ENCODE assay signal across 9 cellular contexts in genomic region chr11:9838961-9839360, GRCh38.
DNase-seq lines count a peak whose midpoint lies in the region; ATAC-seq, FAIRE-seq and TF ChIP-seq lines count a peak whose summit lies in the region.
"Had no signal": no experiment of that assay in that cellular context is flagged by ENCODE, and none has a peak within 500 bp of the region (broad histone marks: within the 10 kb centered on the region; RNA-seq: fewer than 3 reads in every experiment).

No MANE protein-coding gene starts in this region.

- SMC1A ChIA-PET in GM12878 (lab: Charles Lee; ENCODE audit: uncharacterized antibody, unreplicated experiment): interaction anchor here (1.2 kb wide), 1 partner anchor 16 kb away, joined by 3 read pairs; no protein-coding TSS in a partner anchor

- no peak overlapping the region for H3K9ac ChIP-seq in GM12878 (ENCODE audit: control insufficient read depth, insufficient read depth, low read length)

- H3K27me3 Mint-ChIP-seq in CD14-positive monocyte (ENCODE audit: low read depth in 3 of 3): no peaks in the 10 kb centered on the region

- H3K4me3 ChIP-seq in GM12878: no peak overlapping the region; the same call in 1 of the 2 replicates

- no peaks in the 10 kb centered on the region for H3K9me3 Mint-ChIP-seq in CD14-positive monocyte

- no peak overlapping the region for H2AFZ ChIP-seq in GM12878 (ENCODE audit: control insufficient read depth, low read depth, low read length)

- RAD21 ChIA-PET in GM12878 (lab: Charles Lee; ENCODE audit: unreplicated experiment): no interaction called here

- H3K36me3 ChIP-seq in GM12878 (ENCODE audit: control insufficient read depth in 2 of 2, insufficient read depth in 2 of 2, low read length in 1 of 2): no peaks in the 10 kb centered on the region

- H3K27ac ChIP-seq in GM12878 (ENCODE audit: control insufficient read depth, insufficient read depth): no peak overlapping the region

- in situ Hi-C loops in GM12878 (cut with MboI): no loop called here

- no TSS peak for BruUV-seq in GM12878 (replicated peaks; lab: Mats Ljungman, UMichigan)

- TF ChIP-seq POLR2A in GM12878 (IDR thresholded peaks at IDR 0.05; ENCODE audit: low read depth, low read length): no peak

- no peak for TF ChIP-seq RAD21 in GM12878 (IDR thresholded peaks at IDR 0.05; ENCODE audit: insufficient read depth, low read depth, low read length)

- H3K4me1 Mint-ChIP-seq in CD14-positive monocyte: no peaks in the 10 kb centered on the region

- peak; percentile 83 for DNase-seq in EL
- peak; percentile 51 for DNase-seq in GM12878 (ENCODE audit: low read depth, low spot score)
- DNase-seq in medulla oblongata (ENCODE audit: extremely low spot score): no peak
- DNase-seq in CD14-positive monocyte (ENCODE audit: low spot score): no peak
- DNase-seq: Caco-2 had no signal

- no peaks in the 10 kb centered on the region for H3K9me3 ChIP-seq in GM12878 (replicated peaks; ENCODE audit: control insufficient read depth, insufficient read depth, low read length)
- H3K9me3 ChIP-seq: Caco-2 had no signal

- CTCF ChIA-PET in GM12878 (lab: Yijun Ruan, JAX): no interaction called here

- no peaks in the 10 kb centered on the region for H4K20me1 ChIP-seq in GM12878 (ENCODE audit: control insufficient read depth, insufficient read depth)

- peak overlapping the region; percentile 20; the same call in 1 of the 2 replicates for H3K4me2 ChIP-seq in GM12878 (ENCODE audit: control insufficient read depth, insufficient read depth)

- intact Hi-C loops in GM12878 (cut with micrococcal nuclease; ENCODE audit: unreplicated experiment): loop anchor here (5.0 kb wide), 1 partner anchor 77 kb away; no protein-coding TSS in a partner anchor
- intact Hi-C loops in CD14-positive monocyte (cut with micrococcal nuclease): no loop called here

- no peak for TF ChIP-seq EP300 in GM12878 (IDR thresholded peaks at IDR 0.05; ENCODE audit: borderline replicate concordance in 1 of 2, control insufficient read depth in 1 of 2, low read depth in 2 of 2, low read length in 2 of 2)

- no peaks in the 10 kb centered on the region for H3K79me2 ChIP-seq in GM12878 (ENCODE audit: control insufficient read depth, insufficient read depth, low read length)

- ATAC-seq in GM19467 (IDR thresholded peaks at IDR 0.05; ENCODE audit: unreplicated experiment) (peak; percentile 68), HG03196 (IDR thresholded peaks at IDR 0.05; ENCODE audit: unreplicated experiment) (peak; percentile 84), GM12878 (peak; percentile 88), SK-N-SH treated with all-trans-retinoic acid at 6 μM for 48 hours (no peak), GM19455 (IDR thresholded peaks at IDR 0.05; ENCODE audit: unreplicated experiment) (no peak)

- H3K4me1 ChIP-seq in GM12878 (ENCODE audit: control insufficient read depth, insufficient read depth, low read length): peaks cover 14% of the 10 kb centered on the region

- POLR2A ChIA-PET in GM12878 (lab: Charles Lee): no interaction called here

- no peak overlapping the region for H3K4me3 Mint-ChIP-seq in CD14-positive monocyte

- WGBS in GM12878 (ENCODE audit: insufficient coverage, insufficient replicate concordance, low lambda C conversion rate, missing lambda C conversion rate): 21% methylated on average over 2 of the region's 2 CpGs

- no peaks in the 10 kb centered on the region for H3K27me3 ChIP-seq in GM12878 (replicated peaks in 1 of 2; ENCODE audit: control insufficient read depth in 2 of 2, insufficient read depth in 2 of 2, low read length in 1 of 2)

- no peak for TF ChIP-seq CTCF in GM12878 (IDR thresholded peaks at IDR 0.05 in 2 of 3, conservative IDR thresholded peaks at IDR 0.05 in 1 of 3; ENCODE audit: control insufficient read depth in 2 of 3, extremely low read depth in 1 of 3, insufficient read depth in 1 of 3, low read depth in 3 of 3, low read length in 3 of 3)
- no peak for TF ChIP-seq CTCF in CD14-positive monocyte (IDR thresholded peaks at IDR 0.05)

- FAIRE-seq in GM12878 (lab: Jason Lieb, UNC): no peak

- H3K27ac Mint-ChIP-seq in CD14-positive monocyte: no peak overlapping the region

- peaks cover 51 to 56% of the 10 kb centered on the region in 2 donors for H3K36me3 Mint-ChIP-seq in CD14-positive monocyte

TF ChIP-seq in GM12878, 131 proteins besides CTCF, POLR2A, EP300 and RAD21 (continues in another document):
- TF ChIP-seq EED (IDR thresholded peaks at IDR 0.05; ENCODE audit: low read depth) (peak; percentile 80), HCFC1 (IDR thresholded peaks at IDR 0.05; ENCODE audit: low read length) (no peak), NFIC (IDR thresholded peaks at IDR 0.05; ENCODE audit: low read depth, low read length) (peak; percentile 89), WRNIP1 (IDR thresholded peaks at IDR 0.05; ENCODE audit: borderline replicate concordance, low read depth, low read length) (no peak), TCF7 (IDR thresholded peaks at IDR 0.05; ENCODE audit: borderline replicate concordance) (peak; percentile 53; the same call in 1 of the 2 replicates), ZNF24 (IDR thresholded peaks at IDR 0.05) (no peak), REST (IDR thresholded peaks at IDR 0.05; ENCODE audit: low read depth, low read length) (no peak)

TF ChIP-seq in SK-N-SH treated with all-trans-retinoic acid at 6 μM for 48 hours, 23 proteins besides CTCF, POLR2A, EP300 and RAD21 (continues in another document):
- TF ChIP-seq BACH2 (CRISPR knock-in tag; IDR thresholded peaks at IDR 0.05; ENCODE audit: borderline replicate concordance): no peak
- no peak for TF ChIP-seq ZFP30 (CRISPR knock-in tag; IDR thresholded peaks at IDR 0.05)
- TF ChIP-seq TCF4 (CRISPR knock-in tag; IDR thresholded peaks at IDR 0.05; ENCODE audit: borderline replicate concordance): no peak
- TF ChIP-seq, protein P1, sequence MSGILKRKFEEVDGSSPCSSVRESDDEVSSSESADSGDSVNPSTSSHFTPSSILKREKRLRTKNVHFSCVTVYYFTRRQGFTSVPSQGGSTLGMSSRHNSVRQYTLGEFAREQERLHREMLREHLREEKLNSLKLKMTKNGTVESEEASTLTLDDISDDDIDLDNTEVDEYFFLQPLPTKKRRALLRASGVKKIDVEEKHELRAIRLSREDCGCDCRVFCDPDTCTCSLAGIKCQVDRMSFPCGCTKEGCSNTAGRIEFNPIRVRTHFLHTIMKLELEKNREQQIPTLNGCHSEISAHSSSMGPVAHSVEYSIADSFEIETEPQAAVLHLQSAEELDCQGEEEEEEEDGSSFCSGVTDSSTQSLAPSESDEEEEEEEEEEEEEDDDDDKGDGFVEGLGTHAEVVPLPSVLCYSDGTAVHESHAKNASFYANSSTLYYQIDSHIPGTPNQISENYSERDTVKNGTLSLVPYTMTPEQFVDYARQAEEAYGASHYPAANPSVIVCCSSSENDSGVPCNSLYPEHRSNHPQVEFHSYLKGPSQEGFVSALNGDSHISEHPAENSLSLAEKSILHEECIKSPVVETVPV (CRISPR knock-in tag; IDR thresholded peaks at IDR 0.05): no peak
- no peak for TF ChIP-seq TOX (CRISPR knock-in tag; IDR thresholded peaks at IDR 0.05; ENCODE audit: borderline replicate concordance)
- TF ChIP-seq, protein P2, sequence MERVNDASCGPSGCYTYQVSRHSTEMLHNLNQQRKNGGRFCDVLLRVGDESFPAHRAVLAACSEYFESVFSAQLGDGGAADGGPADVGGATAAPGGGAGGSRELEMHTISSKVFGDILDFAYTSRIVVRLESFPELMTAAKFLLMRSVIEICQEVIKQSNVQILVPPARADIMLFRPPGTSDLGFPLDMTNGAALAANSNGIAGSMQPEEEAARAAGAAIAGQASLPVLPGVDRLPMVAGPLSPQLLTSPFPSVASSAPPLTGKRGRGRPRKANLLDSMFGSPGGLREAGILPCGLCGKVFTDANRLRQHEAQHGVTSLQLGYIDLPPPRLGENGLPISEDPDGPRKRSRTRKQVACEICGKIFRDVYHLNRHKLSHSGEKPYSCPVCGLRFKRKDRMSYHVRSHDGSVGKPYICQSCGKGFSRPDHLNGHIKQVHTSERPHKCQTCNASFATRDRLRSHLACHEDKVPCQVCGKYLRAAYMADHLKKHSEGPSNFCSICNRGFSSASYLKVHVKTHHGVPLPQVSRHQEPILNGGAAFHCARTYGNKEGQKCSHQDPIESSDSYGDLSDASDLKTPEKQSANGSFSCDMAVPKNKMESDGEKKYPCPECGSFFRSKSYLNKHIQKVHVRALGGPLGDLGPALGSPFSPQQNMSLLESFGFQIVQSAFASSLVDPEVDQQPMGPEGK (CRISPR knock-in tag; IDR thresholded peaks at IDR 0.05; ENCODE audit: borderline replicate concordance): no peak
- TF ChIP-seq ARNTL (CRISPR knock-in tag; IDR thresholded peaks at IDR 0.05; ENCODE audit: borderline replicate concordance, low read depth): no peak
- no peak for TF ChIP-seq OSR1 (CRISPR knock-in tag; IDR thresholded peaks at IDR 0.05)
- no peak for TF ChIP-seq ZNF565 (CRISPR knock-in tag; conservative IDR thresholded peaks at IDR 0.05; ENCODE audit: low read depth)
- no peak for TF ChIP-seq ZNF70 (CRISPR knock-in tag; IDR thresholded peaks at IDR 0.05)
- TF ChIP-seq, protein P3, sequence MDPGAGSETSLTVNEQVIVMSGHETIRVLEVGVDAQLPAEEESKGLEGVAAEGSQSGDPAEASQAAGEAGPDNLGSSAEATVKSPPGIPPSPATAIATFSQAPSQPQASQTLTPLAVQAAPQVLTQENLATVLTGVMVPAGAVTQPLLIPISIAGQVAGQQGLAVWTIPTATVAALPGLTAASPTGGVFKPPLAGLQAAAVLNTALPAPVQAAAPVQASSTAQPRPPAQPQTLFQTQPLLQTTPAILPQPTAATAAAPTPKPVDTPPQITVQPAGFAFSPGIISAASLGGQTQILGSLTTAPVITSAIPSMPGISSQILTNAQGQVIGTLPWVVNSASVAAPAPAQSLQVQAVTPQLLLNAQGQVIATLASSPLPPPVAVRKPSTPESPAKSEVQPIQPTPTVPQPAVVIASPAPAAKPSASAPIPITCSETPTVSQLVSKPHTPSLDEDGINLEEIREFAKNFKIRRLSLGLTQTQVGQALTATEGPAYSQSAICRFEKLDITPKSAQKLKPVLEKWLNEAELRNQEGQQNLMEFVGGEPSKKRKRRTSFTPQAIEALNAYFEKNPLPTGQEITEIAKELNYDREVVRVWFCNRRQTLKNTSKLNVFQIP (CRISPR knock-in tag; IDR thresholded peaks at IDR 0.05; ENCODE audit: borderline replicate concordance, low read depth): no peak
- no peak for TF ChIP-seq CREB5 (CRISPR knock-in tag; IDR thresholded peaks at IDR 0.05; ENCODE audit: low read depth)
- TF ChIP-seq ZC3H10 (CRISPR knock-in tag; IDR thresholded peaks at IDR 0.05): no peak
- no peak for TF ChIP-seq ZFP3 (CRISPR knock-in tag; IDR thresholded peaks at IDR 0.05)

Comparison
In these comparisons a context has a peak if more than half of its experiments do, and no peak if none do; other contexts are left out.
1. DNase-seq: peak in EL (single experiment) and GM12878 (single experiment); none in medulla oblongata (single experiment) and CD14-positive monocyte (single experiment).
2. ATAC-seq: peak in GM19467 (single experiment), HG03196 (single experiment) and GM12878 (single experiment); none in SK-N-SH treated with all-trans-retinoic acid at 6 μM for 48 hours (single experiment) and GM19455 (single experiment).